Comparison of ENCODE assay signal across 1 cellular context in genomic region chr19:58182577-58182988, GRCh38.
TF ChIP-seq lines count a peak whose summit lies in the region.

No MANE protein-coding gene starts in this region.

TF ChIP-seq in HepG2, 621 proteins besides CTCF, POLR2A, EP300 and RAD21 (continued from another document and continues in another):
- TF ChIP-seq YEATS2 (CRISPR knock-in tag; IDR thresholded peaks at IDR 0.05; ENCODE audit: borderline replicate concordance) (peak; percentile 3; the same call in 1 of the 2 replicates), FOXJ3 (CRISPR knock-in tag; IDR thresholded peaks at IDR 0.05; ENCODE audit: borderline replicate concordance) (no peak), ZNF331 (CRISPR knock-in tag; IDR thresholded peaks at IDR 0.05) (no peak), ZBTB3 (CRISPR knock-in tag; IDR thresholded peaks at IDR 0.05; ENCODE audit: borderline replicate concordance, low read depth) (no peak), AHDC1 (CRISPR knock-in tag; IDR thresholded peaks at IDR 0.05; ENCODE audit: borderline replicate concordance) (no peak), ZNF577 (CRISPR knock-in tag; IDR thresholded peaks at IDR 0.05; ENCODE audit: borderline replicate concordance, low read depth) (no peak), SRY (CRISPR knock-in tag; IDR thresholded peaks at IDR 0.05) (no peak), ZNF879 (CRISPR knock-in tag; IDR thresholded peaks at IDR 0.05) (no peak), ZNF33B (CRISPR knock-in tag; IDR thresholded peaks at IDR 0.05) (no peak), ZNF724P (CRISPR knock-in tag; IDR thresholded peaks at IDR 0.05; ENCODE audit: borderline replicate concordance) (no peak), CSRNP2 (CRISPR knock-in tag; conservative IDR thresholded peaks at IDR 0.05; ENCODE audit: low read depth) (no peak), SMYD3 (CRISPR knock-in tag; IDR thresholded peaks at IDR 0.05) (no peak), ZNF749 (CRISPR knock-in tag; IDR thresholded peaks at IDR 0.05; ENCODE audit: borderline replicate concordance) (no peak), TAF1 (CRISPR knock-in tag; IDR thresholded peaks at IDR 0.05) (no peak), ZNF441 (CRISPR knock-in tag; IDR thresholded peaks at IDR 0.05; ENCODE audit: borderline replicate concordance) (0 out of 2 replicates have a peak, but pooled peaks have one; percentile 73), ZKSCAN5 (CRISPR knock-in tag; IDR thresholded peaks at IDR 0.05) (no peak), ASH2L (IDR thresholded peaks at IDR 0.05; ENCODE audit: insufficient read length, low read depth, low read length) (peak; percentile 24), BRD4 (CRISPR knock-in tag; IDR thresholded peaks at IDR 0.05) (no peak), ZNF782 (CRISPR knock-in tag; IDR thresholded peaks at IDR 0.05; ENCODE audit: borderline replicate concordance) (no peak), E2F5 (CRISPR knock-in tag; conservative IDR thresholded peaks at IDR 0.05) (no peak), SP140L (CRISPR knock-in tag; IDR thresholded peaks at IDR 0.05; ENCODE audit: borderline replicate concordance) (no peak), HINFP (CRISPR knock-in tag; IDR thresholded peaks at IDR 0.05; ENCODE audit: low read depth) (0 out of 2 replicates have a peak, but pooled peaks have one; percentile 6), TIGD3 (CRISPR knock-in tag; IDR thresholded peaks at IDR 0.05; ENCODE audit: borderline replicate concordance) (no peak), ISX (CRISPR knock-in tag; conservative IDR thresholded peaks at IDR 0.05) (0 out of 2 replicates have a peak, but pooled peaks have one; percentile 1), ZNF281 (CRISPR knock-in tag; IDR thresholded peaks at IDR 0.05; ENCODE audit: borderline replicate concordance) (peak; percentile 39; the same call in 1 of the 2 replicates), ZNF142 (CRISPR knock-in tag; IDR thresholded peaks at IDR 0.05) (no peak), MIXL1 (CRISPR knock-in tag; IDR thresholded peaks at IDR 0.05) (no peak), SRSF4 (IDR thresholded peaks at IDR 0.05; ENCODE audit: low read depth, low read length, poor library complexity, severe bottlenecking) (no peak), ZBTB33 (CRISPR knock-in tag; IDR thresholded peaks at IDR 0.05) (no peak), MAX (IDR thresholded peaks at IDR 0.05) (no peak; the same call in none of the 2 replicates), JUND (CRISPR knock-in tag; IDR thresholded peaks at IDR 0.05) (no peak), NCOA2 (CRISPR knock-in tag; IDR thresholded peaks at IDR 0.05) (no peak)
